8 cellular contexts compared by ENCODE assay signal in genomic region chr14:59254911-59255545, GRCh38.
DNase-seq lines count a peak whose midpoint lies in the region; ATAC-seq, FAIRE-seq and TF ChIP-seq lines count a peak whose summit lies in the region.

No MANE protein-coding gene starts in this region.

- no peak overlapping the region for H2BK120ac ChIP-seq in H1 (replicated peaks; ENCODE audit: low read depth, low read length)

- peak overlapping the region; percentile 9 for H3K4ac ChIP-seq in H1 (replicated peaks; ENCODE audit: insufficient read length, low read depth, low read length)

- POLR2A ChIA-PET in H1 (lab: Charles Lee; ENCODE audit: partially characterized antibody), result no interaction called here

- no peak overlapping the region for H3K14ac ChIP-seq in H1 (ENCODE audit: insufficient read length)

- no peak for TF ChIP-seq POLR2A in H1 (IDR thresholded peaks at IDR 0.05; ENCODE audit: control extremely low read depth in 1 of 2, low read depth in 2 of 2, low read length in 2 of 2)

- TF ChIP-seq RAD21 in H1 (IDR thresholded peaks at IDR 0.05 in 1 of 2, conservative IDR thresholded peaks at IDR 0.05 in 1 of 2; ENCODE audit: low read depth in 2 of 2, low read length in 2 of 2), result no peak

- H3K23ac ChIP-seq in H1 (ENCODE audit: insufficient read length), result no peak overlapping the region

- peaks cover 0 to 7% of the 10 kb centered on the region in 2 experiments; a peak in 1 of 4 replicates for H3K79me2 ChIP-seq in H1 (ENCODE audit: control insufficient read depth in 1 of 2, insufficient read depth in 2 of 2, low read length in 2 of 2)

- peaks cover 3% of the 10 kb centered on the region; the same call in 1 of the 2 replicates for H3K79me1 ChIP-seq in H1 (ENCODE audit: low read depth, low read length)

- H2AK5ac ChIP-seq in H1 (ENCODE audit: low read depth, low read length), result no peak overlapping the region

- no peak overlapping the region for H4K8ac ChIP-seq in H1 (ENCODE audit: extremely low read depth, insufficient read depth, low read length)

- no peak overlapping the region for H2BK15ac ChIP-seq in H1 (ENCODE audit: low read length)

- H3K27me3 ChIP-seq in H1 (replicated peaks in 1 of 4; ENCODE audit: control insufficient read depth in 3 of 4, extremely low read depth in 1 of 4, insufficient read depth in 3 of 4, low read length in 3 of 4), result no peaks in the 10 kb centered on the region
- no peaks in the 10 kb centered on the region for H3K27me3 ChIP-seq in rectal smooth muscle tissue (ENCODE audit: control insufficient read depth, insufficient read depth, low read length)

- peak; percentile 57 for ATAC-seq in GM18517 (IDR thresholded peaks at IDR 0.05; ENCODE audit: unreplicated experiment)
- ATAC-seq in HG03469 (IDR thresholded peaks at IDR 0.05; ENCODE audit: unreplicated experiment), result peak; percentile 50

- H3K4me2 ChIP-seq in H1 (ENCODE audit: insufficient read depth in 1 of 2, low read depth in 2 of 2, low read length in 2 of 2), result no peak overlapping the region

- no peak for TF ChIP-seq EP300 in H1 (IDR thresholded peaks at IDR 0.05; ENCODE audit: borderline replicate concordance in 1 of 2, low read depth in 2 of 2, low read length in 2 of 2)

- no peak overlapping the region for H3K27ac ChIP-seq in H1 (ENCODE audit: low read depth, low read length)
- peak overlapping the region; percentile 82 for H3K27ac ChIP-seq in rectal smooth muscle tissue (ENCODE audit: low read depth, low read length)

- no peak for FAIRE-seq in H1 (lab: Jason Lieb, UNC)

- H2BK12ac ChIP-seq in H1 (ENCODE audit: low read depth, low read length), result no peak overlapping the region; the same call in 1 of the 2 replicates

- H3K4me3 ChIP-seq in H1 (ENCODE audit: extremely low read depth in 1 of 4, insufficient read depth in 2 of 4, low read depth in 3 of 4, low read length in 4 of 4) (no peak overlapping the region), rectal smooth muscle tissue (ENCODE audit: low read length) (peak overlapping the region; percentile 4)

- no peak for DNase-seq in H1 (ENCODE audit: low read depth in 1 of 2, low spot score in 2 of 2)
- no peak for DNase-seq in cortex of kidney (lab: John Stamatoyannopoulos, UW)
- DNase-seq in CD1c-positive myeloid dendritic cell (ENCODE audit: extremely low spot score), result no peak
- no peak for DNase-seq in stimulated activated CD4-positive, alpha-beta T cell treated with anti-CD3 and anti-CD28 coated beads, Interleukin-15, amount 100 ng/mL, for 24 hours
- DNase-seq in middle frontal gyrus (ENCODE audit: extremely low spot score, low spot score), result no peak

- no peaks in the 10 kb centered on the region for H3K36me3 ChIP-seq in H1 (ENCODE audit: control insufficient read depth in 2 of 4, insufficient read depth in 4 of 4, low read length in 3 of 4)
- H3K36me3 ChIP-seq in rectal smooth muscle tissue (ENCODE audit: control insufficient read depth, insufficient read depth, low read length), result no peaks in the 10 kb centered on the region

- H3K23me2 ChIP-seq in H1 (ENCODE audit: low read depth, low read length), result no peaks in the 10 kb centered on the region

- no peak overlapping the region for H2BK5ac ChIP-seq in H1 (ENCODE audit: low read depth, low read length)

- H2BK20ac ChIP-seq in H1 (ENCODE audit: low read length), result no peak overlapping the region; the same call in 1 of the 2 replicates

- H3K4me1 ChIP-seq in H1 (replicated peaks in 1 of 4; ENCODE audit: control insufficient read depth in 3 of 4, insufficient read depth in 4 of 4, low read length in 3 of 4) (peaks cover 0 to 9% (median 4%) of the 10 kb centered on the region in 4 experiments; a peak in 3 of 7 replicates), rectal smooth muscle tissue (ENCODE audit: control insufficient read depth, insufficient read depth, low read length) (peaks cover 32% of the 10 kb centered on the region)

- no peaks in the 10 kb centered on the region for H3K9me3 ChIP-seq in H1 (ENCODE audit: insufficient read depth in 2 of 2, low read depth in 1 of 2, low read length in 1 of 2)

- H2AFZ ChIP-seq in H1 (ENCODE audit: low read length), result no peak overlapping the region

- H4K5ac ChIP-seq in H1 (ENCODE audit: insufficient read length, low read depth, low read length), result no peak overlapping the region

- no peak overlapping the region for H3K56ac ChIP-seq in H1 (replicated peaks; ENCODE audit: insufficient read length, low read depth, low read length)

- CTCF ChIA-PET in H1 (lab: Charles Lee; ENCODE audit: partially characterized antibody), result interaction anchor here (1.2 to 1.3 kb wide), 2 partner anchors 8 to 10 kb away, joined by 5 to 9 read pairs; no protein-coding TSS in a partner anchor

- no peak for TF ChIP-seq CTCF in H1 (IDR thresholded peaks at IDR 0.05; ENCODE audit: control extremely low read depth in 1 of 3, insufficient read depth in 1 of 3, low read depth in 1 of 3, low read length in 3 of 3)

- no peak overlapping the region for H3K9ac ChIP-seq in H1 (replicated peaks in 1 of 4; ENCODE audit: extremely low read depth in 1 of 4, low read depth in 3 of 4, low read length in 3 of 4)
- H3K9ac ChIP-seq in rectal smooth muscle tissue (ENCODE audit: low read length), result no peak overlapping the region

- WGBS in H1 (ENCODE audit: extremely low coverage in 1 of 2, insufficient coverage in 1 of 2, insufficient read length in 1 of 2, insufficient replicate concordance in 2 of 2, low coverage in 1 of 2, low lambda C conversion rate in 2 of 2, missing lambda C conversion rate in 1 of 2), 2 experiments, result 90% methylated on average over 5 of the region's 5 CpGs; no CpG with 5 or more reads in 1 of the 2 experiments

- no peak overlapping the region for H4K91ac ChIP-seq in H1 (replicated peaks; ENCODE audit: insufficient read length, low read length)

- H3K18ac ChIP-seq in H1 (ENCODE audit: extremely low read depth, low read length), result no peak overlapping the region

- H4K20me1 ChIP-seq in H1 (replicated peaks in 1 of 2; ENCODE audit: control insufficient read depth in 1 of 2, insufficient read depth in 2 of 2, low read length in 2 of 2), result peaks cover 0 to 2% of the 10 kb centered on the region in 2 experiments

TF ChIP-seq in H1, 55 proteins besides CTCF, POLR2A, EP300 and RAD21:
- no peak for TF ChIP-seq GTF2F1 (IDR thresholded peaks at IDR 0.05; ENCODE audit: borderline replicate concordance, low read depth, low read length)
- TF ChIP-seq ATF3 (IDR thresholded peaks at IDR 0.05; ENCODE audit: insufficient read depth, low read depth, low read length), result no peak
- TF ChIP-seq SIN3A (conservative IDR thresholded peaks at IDR 0.05 in 1 of 2, IDR thresholded peaks at IDR 0.05 in 1 of 2; ENCODE audit: low read depth in 1 of 2, low read length in 2 of 2), result no peak
- no peak for TF ChIP-seq KDM1A (IDR thresholded peaks at IDR 0.05; ENCODE audit: borderline replicate concordance, low read length)
- TF ChIP-seq HDAC6 (IDR thresholded peaks at IDR 0.05; ENCODE audit: low read depth, low read length), result no peak
